Comparison of ENCODE assay signal across 9 cellular contexts in genomic region chrX:13428055-13428786, GRCh38.
DNase-seq lines count a peak whose midpoint lies in the region; ATAC-seq, FAIRE-seq and TF ChIP-seq lines count a peak whose summit lies in the region.
"Had no signal": no experiment of that assay in that cellular context is flagged by ENCODE, and none has a peak within 500 bp of the region (broad histone marks: within the 10 kb centered on the region; RNA-seq: fewer than 3 reads in every experiment).

No MANE protein-coding gene starts in this region.

- no peaks in the 10 kb centered on the region for H3K27me3 Mint-ChIP-seq in CD8-positive, alpha-beta T cell (ENCODE audit: low read depth)
- no peaks in the 10 kb centered on the region for H3K27me3 Mint-ChIP-seq in astrocyte (ENCODE audit: low read depth, unreplicated experiment)

- intact Hi-C loops in CD8-positive, alpha-beta T cell (cut with DNase I, micrococcal nuclease): no loop called here
- intact Hi-C loops in mucosa of descending colon (cut with DNase I, micrococcal nuclease): no loop called here

- peak; percentile 99 for FAIRE-seq in astrocyte (lab: Jason Lieb, UNC)

- H3K79me2 ChIP-seq in astrocyte (ENCODE audit: insufficient read depth, low read length): no peaks in the 10 kb centered on the region
- H3K79me2 ChIP-seq in Karpas-422 (ENCODE audit: low read length): no peaks in the 10 kb centered on the region

- no peak for TF ChIP-seq CTCF in CD8-positive, alpha-beta T cell (IDR thresholded peaks at IDR 0.05)
- TF ChIP-seq CTCF in astrocyte (IDR thresholded peaks at IDR 0.05; ENCODE audit: insufficient read depth, low read depth, low read length): no peak
- no peak for TF ChIP-seq CTCF in mucosa of descending colon (IDR thresholded peaks at IDR 0.05)

- POLR2A ChIA-PET in CD8-positive, alpha-beta T cell (lab: Charles Lee): no interaction called here

- no peak for DNase-seq in CD8-positive, alpha-beta T cell
- peak; percentile 1 for DNase-seq in Jurkat, Clone E6-1 (ENCODE audit: low read depth, low spot score)
- peak; percentile 78 for DNase-seq in astrocyte (ENCODE audit: low read depth)
- no peak for DNase-seq in mucosa of descending colon
- DNase-seq in Karpas-422: no peak
- no peak for DNase-seq in NCI-H1436 (lab: John Stamatoyannopoulos, UW)

- CTCF ChIA-PET in CD8-positive, alpha-beta T cell (lab: Charles Lee): interaction anchor here (0.7 to 2.0 kb wide), 4 partner anchors 60 to 482 kb away, joined by 3 to 5 read pairs (median 3); no protein-coding TSS in a partner anchor

- H3K4me3 Mint-ChIP-seq in CD8-positive, alpha-beta T cell: no peak overlapping the region
- no peak overlapping the region for H3K4me3 Mint-ChIP-seq in astrocyte (ENCODE audit: unreplicated experiment)
- H3K4me3 Mint-ChIP-seq: IgD-negative memory B cell had no signal

- H3K9me2 ChIP-seq in Karpas-422 (replicated peaks; ENCODE audit: insufficient read depth, low read length): no peaks in the 10 kb centered on the region

- no peaks in the 10 kb centered on the region for H3K36me3 ChIP-seq in CD8-positive, alpha-beta T cell (ENCODE audit: insufficient read depth, low read length)
- no peaks in the 10 kb centered on the region for H3K36me3 ChIP-seq in astrocyte (ENCODE audit: insufficient read depth, low read length)
- no peaks in the 10 kb centered on the region for H3K36me3 ChIP-seq in mucosa of descending colon (ENCODE audit: low read depth)
- H3K36me3 ChIP-seq in Karpas-422 (ENCODE audit: insufficient read depth, low read length): no peaks in the 10 kb centered on the region

- no peaks in the 10 kb centered on the region for H3K36me3 Mint-ChIP-seq in CD8-positive, alpha-beta T cell
- H3K36me3 Mint-ChIP-seq in astrocyte (ENCODE audit: low read depth, unreplicated experiment): no peaks in the 10 kb centered on the region
- H3K36me3 Mint-ChIP-seq: IgD-negative memory B cell had no signal

- H3K27me3 ChIP-seq in CD8-positive, alpha-beta T cell (ENCODE audit: insufficient read depth, low read length): no peaks in the 10 kb centered on the region
- H3K27me3 ChIP-seq in astrocyte (ENCODE audit: insufficient read depth, low read length) (no peaks in the 10 kb centered on the region), Karpas-422 (ENCODE audit: low read length) (no peaks in the 10 kb centered on the region)

- H3K4me1 ChIP-seq in CD8-positive, alpha-beta T cell (ENCODE audit: insufficient read depth, low read length): peaks cover 11% of the 10 kb centered on the region
- H3K4me1 ChIP-seq in astrocyte (ENCODE audit: insufficient read depth, low read length): peaks cover 34% of the 10 kb centered on the region
- no peaks in the 10 kb centered on the region for H3K4me1 ChIP-seq in mucosa of descending colon (ENCODE audit: low read depth)
- H3K4me1 ChIP-seq in Karpas-422 (ENCODE audit: low read length): no peaks in the 10 kb centered on the region

- H2AFZ ChIP-seq in astrocyte (ENCODE audit: low read depth, low read length) (no peak overlapping the region), Karpas-422 (ENCODE audit: low read length) (no peak overlapping the region)

- H3K27ac ChIP-seq in CD8-positive, alpha-beta T cell (ENCODE audit: low read depth, low read length): no peak overlapping the region
- H3K27ac ChIP-seq in astrocyte (ENCODE audit: low read depth, low read length): peak overlapping the region; percentile 93
- H3K27ac ChIP-seq in Karpas-422 (ENCODE audit: low read length): no peak overlapping the region

- H3K4me2 ChIP-seq in astrocyte (ENCODE audit: low read length) (peak overlapping the region; percentile 59), Karpas-422 (ENCODE audit: low read depth, low read length, poor library complexity, severe bottlenecking) (no peak overlapping the region)

- H4K20me1 ChIP-seq in astrocyte (ENCODE audit: insufficient read depth, low read length): no peaks in the 10 kb centered on the region
- no peaks in the 10 kb centered on the region for H4K20me1 ChIP-seq in Karpas-422 (ENCODE audit: insufficient read depth, low read depth, low read length)

- ATAC-seq in CD8-positive, alpha-beta T cell: no peak
- ATAC-seq in mucosa of descending colon (peak; percentile 40), GM21786 (IDR thresholded peaks at IDR 0.05; ENCODE audit: unreplicated experiment) (no peak), GM21367 (IDR thresholded peaks at IDR 0.05; ENCODE audit: unreplicated experiment) (no peak)

- H3K9ac ChIP-seq in astrocyte (ENCODE audit: low read length) (peak overlapping the region; percentile 76), Karpas-422 (ENCODE audit: low read length) (no peak overlapping the region)

- H3K27ac Mint-ChIP-seq in CD8-positive, alpha-beta T cell: peak overlapping the region; percentile 69
- peak overlapping the region; percentile 84 for H3K27ac Mint-ChIP-seq in astrocyte (ENCODE audit: unreplicated experiment)

- no peak overlapping the region for H3K4me3 ChIP-seq in CD8-positive, alpha-beta T cell (ENCODE audit: low read depth, low read length)
- no peak overlapping the region for H3K4me3 ChIP-seq in Jurkat, Clone E6-1 (ENCODE audit: low read length)
- no peak overlapping the region for H3K4me3 ChIP-seq in astrocyte (ENCODE audit: insufficient read depth, low read depth, low read length)
- H3K4me3 ChIP-seq in mucosa of descending colon: no peak overlapping the region
- no peak overlapping the region for H3K4me3 ChIP-seq in Karpas-422 (ENCODE audit: low read length)

- peaks cover 16% of the 10 kb centered on the region for H3K4me1 Mint-ChIP-seq in CD8-positive, alpha-beta T cell (ENCODE audit: low read depth)
- H3K4me1 Mint-ChIP-seq in astrocyte (ENCODE audit: low read depth, unreplicated experiment): peaks cover 20% of the 10 kb centered on the region

- H3K9me3 Mint-ChIP-seq in CD8-positive, alpha-beta T cell: no peaks in the 10 kb centered on the region
- no peaks in the 10 kb centered on the region for H3K9me3 Mint-ChIP-seq in astrocyte (ENCODE audit: unreplicated experiment)

- no peaks in the 10 kb centered on the region for H3K9me3 ChIP-seq in CD8-positive, alpha-beta T cell (ENCODE audit: low read length)
- H3K9me3 ChIP-seq in astrocyte (ENCODE audit: insufficient read depth, low read depth, low read length) (no peaks in the 10 kb centered on the region), mucosa of descending colon (no peaks in the 10 kb centered on the region), Karpas-422 (ENCODE audit: low read length) (no peaks in the 10 kb centered on the region)

Comparison
In these comparisons a context has a peak if more than half of its experiments do, and no peak if none do; other contexts are left out.
1. DNase-seq: peak in Jurkat, Clone E6-1 (single experiment) and astrocyte (single experiment); none in CD8-positive, alpha-beta T cell (0 of 7), mucosa of descending colon (0 of 3), Karpas-422 (single experiment) and NCI-H1436 (single experiment).